11 cellular contexts compared by ENCODE assay signal in genomic region chr4:76697129-76697803, GRCh38.
A peak's percentile ranks its signal among the peaks of the same experiment; 100 is the strongest.
DNase-seq lines count a peak whose midpoint lies in the region; ATAC-seq and TF ChIP-seq lines count a peak whose summit lies in the region.
"Had no signal": no experiment of that assay in that cellular context is flagged by ENCODE, and none has a peak within 500 bp of the region (broad histone marks: within the 10 kb centered on the region; RNA-seq: fewer than 3 reads in every experiment).

No MANE protein-coding gene starts in this region.

- H3K4me3 ChIP-seq in testis, result no peak overlapping the region
- H3K4me3 ChIP-seq in esophagus squamous epithelium, result no peak overlapping the region

- peak; percentile 85 for ATAC-seq in GM19324 (IDR thresholded peaks at IDR 0.05; ENCODE audit: low FRiP score, unreplicated experiment)
- ATAC-seq in HG02763 (IDR thresholded peaks at IDR 0.05; ENCODE audit: unreplicated experiment), result peak; percentile 88
- peak; percentile 90 for ATAC-seq in HG03575 (IDR thresholded peaks at IDR 0.05; ENCODE audit: extremely low read depth, insufficient number of reproducible peaks, low FRiP score, unreplicated experiment)
- ATAC-seq in foreskin keratinocyte, result no peak

- H3K9me3 ChIP-seq in testis (no peaks in the 10 kb centered on the region), esophagus squamous epithelium (no peaks in the 10 kb centered on the region)
- H3K9me3 ChIP-seq: BE2C had no signal

- TF ChIP-seq CTCF in foreskin keratinocyte (conservative IDR thresholded peaks at IDR 0.05), result no peak
- TF ChIP-seq CTCF in testis (IDR thresholded peaks at IDR 0.05), result no peak
- no peak for TF ChIP-seq CTCF in esophagus squamous epithelium (IDR thresholded peaks at IDR 0.05)

- no peaks in the 10 kb centered on the region for H3K27me3 ChIP-seq in foreskin keratinocyte
- H3K27me3 ChIP-seq in testis, result no peaks in the 10 kb centered on the region
- H3K27me3 ChIP-seq in esophagus squamous epithelium, result peaks cover 0 to 8% (median 0%) of the 10 kb centered on the region in 4 donors
- H3K27me3 ChIP-seq: BE2C had no signal

- no peak for TF ChIP-seq POLR2A in testis (IDR thresholded peaks at IDR 0.05)
- TF ChIP-seq POLR2A in esophagus squamous epithelium (IDR thresholded peaks at IDR 0.05), result no peak

- 87 to 90% methylated on average over 3 of the region's 3 CpGs for WGBS in testis, 2 donors
- WGBS in esophagus squamous epithelium, 2 donors, result 62 to 84% methylated on average over 3 of the region's 3 CpGs

- DNase-seq in ELF-1 (ENCODE audit: low read depth, low spot score) (peak; percentile 14), NOMO-1 treated with DMSO at 0.1 percent for 48 hours (lab: John Stamatoyannopoulos, UW; ENCODE audit: unreplicated experiment) (no peak), foreskin keratinocyte (no peak), testis (no peak), esophagus squamous epithelium (lab: John Stamatoyannopoulos, UW) (no peak)
- DNase-seq: activated CD4-positive, CD25-positive, alpha-beta regulatory T cell treated with anti-CD3 and anti-CD28 coated beads, Interleukin-2, amount 50 U/mL, for 72 hours; BE2C; small intestine had no signal

- H3K4me1 ChIP-seq in foreskin keratinocyte (peaks cover 13% of the 10 kb centered on the region), testis (no peaks in the 10 kb centered on the region), esophagus squamous epithelium (peaks cover 0 to 4% (median 0%) of the 10 kb centered on the region in 3 donors)

- no peaks in the 10 kb centered on the region for H3K36me3 ChIP-seq in testis (ENCODE audit: low read depth, missing control alignments)
- H3K36me3 ChIP-seq in esophagus squamous epithelium, result no peaks in the 10 kb centered on the region
- H3K36me3 ChIP-seq: BE2C had no signal

- H3K27ac ChIP-seq in foreskin keratinocyte (no peak overlapping the region), testis (no peak overlapping the region), esophagus squamous epithelium (no peak overlapping the region)

- intact Hi-C loops in testis (cut with DNase I; ENCODE audit: low total_unique reads), result no loop called here
- intact Hi-C loops in esophagus squamous epithelium (cut with DNase I), result no loop called here
